Comparison of ENCODE assay signal across 26 cellular contexts in genomic region chr7:80949449-80949848, GRCh38. TPM values are rescaled to one million over a fixed set of nuclear protein-coding genes. Genes with fewer than 3 reads are reported as not detected.
"Had no signal": no experiment of that assay in that cellular context is flagged by ENCODE, and none has a peak within 500 bp of the region (broad histone marks: within the 10 kb centered on the region; RNA-seq: fewer than 3 reads in every experiment).

No MANE protein-coding gene starts in this region.

- H3K4me1 ChIP-seq: lower lobe of right lung, neural progenitor cell, parathyroid adenoma, right lobe of liver, tibial nerve, vagina had no signal

- H3K9me3 ChIP-seq: lower lobe of right lung, neutrophil, psoas muscle, right lobe of liver, tibial nerve, vagina had no signal

- DNase-seq: kidney glomerular epithelial cell; left cardiac atrium; lower lobe of right lung; mammary epithelial cell; mesenchymal stem cell; naive thymus-derived CD8-positive, alpha-beta T cell; occipital lobe; psoas muscle; right lobe of liver; stimulated activated CD4-positive, alpha-beta T cell treated with anti-CD3 and anti-CD28 coated beads, Interleukin-1b, Interleukin-23, amount 100 ng/mL, for 48 hours; stimulated activated CD4-positive, alpha-beta T cell treated with anti-CD3 and anti-CD28 coated beads, Interleukin-2, amount 100 ng/mL, for 48 hours; stimulated activated CD4-positive, alpha-beta T cell treated with anti-CD3 and anti-CD28 coated beads, Interleukin-4, amount 100 ng/mL, for 4 hours; stimulated activated CD8-positive, alpha-beta memory T cell treated with anti-CD3 and anti-CD28 coated beads, Interleukin-4, amount 100 ng/mL, for 48 hours; stimulated activated naive CD4-positive, alpha-beta T cell treated with Interleukin-2 at 50 U/mL for 16 hours; stimulated activated naive CD8-positive, alpha-beta T cell treated with anti-CD3 and anti-CD28 coated beads, Interleukin-15, amount 100 ng/mL, for 72 hours; substantia nigra had no signal

- H3K27ac ChIP-seq: hepatocyte, lower lobe of right lung, neural progenitor cell, neutrophil, parathyroid adenoma, right lobe of liver, tibial nerve, vagina had no signal

- H3K36me3 ChIP-seq: lower lobe of right lung, neural progenitor cell, neutrophil, right lobe of liver, tibial nerve, vagina had no signal

- FAIRE-seq: keratinocyte had no signal

- ATAC-seq: left cardiac atrium; left lobe of liver; lower lobe of right lung; naive thymus-derived CD8-positive, alpha-beta T cell; psoas muscle; right lobe of liver; stimulated activated memory B cell treated with anti-CD40 and anti-IgM and Interleukin-4, amounts not matched to agents 10 μg/mL and 1 μg/mL and 100 μg/mL, for 72 hours; stimulated activated naive CD8-positive, alpha-beta T cell treated with anti-CD3 and anti-CD28 coated beads, Interleukin-15, amount 100 ng/mL, for 72 hours had no signal

- H3K4me3 ChIP-seq: hepatocyte, lower lobe of right lung, neural progenitor cell, psoas muscle, right lobe of liver, smooth muscle cell, tibial nerve, vagina had no signal

- H3K27me3 ChIP-seq: hepatocyte, neural progenitor cell, neutrophil, right lobe of liver, tibial nerve, vagina had no signal

- H3K4me2 ChIP-seq: hepatocyte, neural progenitor cell, smooth muscle cell had no signal

RNA-seq across cellular contexts. Expression of gene SEMA3C, which starts 30.6 kb away (rescaled TPM):
- total RNA-seq: naive thymus-derived CD8-positive, alpha-beta T cell had no signal
- polyA plus RNA-seq: naive thymus-derived CD8-positive, alpha-beta T cell had no signal
